Comparison of ENCODE assay signal across 1 cellular context in the genomic region with DNA sequence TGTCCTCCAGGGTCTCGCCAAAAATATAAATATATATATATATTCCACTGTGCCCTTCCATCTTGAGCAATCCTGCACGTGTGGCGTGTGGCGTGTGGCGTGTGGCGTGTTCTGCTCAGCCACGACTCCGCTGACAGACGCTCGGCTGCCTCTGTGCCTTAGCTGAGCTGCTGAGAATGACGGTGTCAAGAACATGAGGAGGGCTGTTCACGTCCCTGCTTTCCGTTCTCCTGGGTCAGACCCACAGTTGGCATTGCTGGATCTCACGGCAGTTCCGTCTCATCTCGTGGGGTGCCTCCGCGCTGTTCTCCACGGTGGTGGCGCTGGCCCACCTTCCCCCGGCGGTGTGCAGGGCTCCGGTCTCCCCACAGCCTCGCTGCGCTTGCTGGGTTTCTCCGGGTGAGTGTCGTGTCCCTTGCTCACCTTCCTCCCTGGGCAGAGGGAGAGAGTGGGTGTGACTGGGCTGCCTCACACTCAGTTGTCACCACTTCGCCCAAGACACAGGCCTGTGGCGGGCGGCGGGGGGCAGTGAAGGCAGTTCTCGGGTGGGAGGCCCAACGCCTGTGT.
TF ChIP-seq lines count a peak whose summit lies in the region.

No MANE protein-coding gene starts in this region.

TF ChIP-seq in GM23338, 12 proteins besides CTCF, POLR2A, EP300 and RAD21 (continued from another document):
- TF ChIP-seq, protein P1, sequence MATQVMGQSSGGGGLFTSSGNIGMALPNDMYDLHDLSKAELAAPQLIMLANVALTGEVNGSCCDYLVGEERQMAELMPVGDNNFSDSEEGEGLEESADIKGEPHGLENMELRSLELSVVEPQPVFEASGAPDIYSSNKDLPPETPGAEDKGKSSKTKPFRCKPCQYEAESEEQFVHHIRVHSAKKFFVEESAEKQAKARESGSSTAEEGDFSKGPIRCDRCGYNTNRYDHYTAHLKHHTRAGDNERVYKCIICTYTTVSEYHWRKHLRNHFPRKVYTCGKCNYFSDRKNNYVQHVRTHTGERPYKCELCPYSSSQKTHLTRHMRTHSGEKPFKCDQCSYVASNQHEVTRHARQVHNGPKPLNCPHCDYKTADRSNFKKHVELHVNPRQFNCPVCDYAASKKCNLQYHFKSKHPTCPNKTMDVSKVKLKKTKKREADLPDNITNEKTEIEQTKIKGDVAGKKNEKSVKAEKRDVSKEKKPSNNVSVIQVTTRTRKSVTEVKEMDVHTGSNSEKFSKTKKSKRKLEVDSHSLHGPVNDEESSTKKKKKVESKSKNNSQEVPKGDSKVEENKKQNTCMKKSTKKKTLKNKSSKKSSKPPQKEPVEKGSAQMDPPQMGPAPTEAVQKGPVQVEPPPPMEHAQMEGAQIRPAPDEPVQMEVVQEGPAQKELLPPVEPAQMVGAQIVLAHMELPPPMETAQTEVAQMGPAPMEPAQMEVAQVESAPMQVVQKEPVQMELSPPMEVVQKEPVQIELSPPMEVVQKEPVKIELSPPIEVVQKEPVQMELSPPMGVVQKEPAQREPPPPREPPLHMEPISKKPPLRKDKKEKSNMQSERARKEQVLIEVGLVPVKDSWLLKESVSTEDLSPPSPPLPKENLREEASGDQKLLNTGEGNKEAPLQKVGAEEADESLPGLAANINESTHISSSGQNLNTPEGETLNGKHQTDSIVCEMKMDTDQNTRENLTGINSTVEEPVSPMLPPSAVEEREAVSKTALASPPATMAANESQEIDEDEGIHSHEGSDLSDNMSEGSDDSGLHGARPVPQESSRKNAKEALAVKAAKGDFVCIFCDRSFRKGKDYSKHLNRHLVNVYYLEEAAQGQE (IDR thresholded peaks at IDR 0.05; ENCODE audit: unreplicated experiment) = no peak
- TF ChIP-seq ZNF331 (CRISPR knock-in tag; IDR thresholded peaks at IDR 0.05; ENCODE audit: low read depth) = no peak
- TF ChIP-seq EZH2 (IDR thresholded peaks at IDR 0.05; ENCODE audit: low read depth, unreplicated experiment) = no peak
- no peak for TF ChIP-seq ZNF462 (CRISPR knock-in tag; IDR thresholded peaks at IDR 0.05)
- TF ChIP-seq JUNB (IDR thresholded peaks at IDR 0.05; ENCODE audit: unreplicated experiment) = no peak
- no peak for TF ChIP-seq POLR2AphosphoS5 (IDR thresholded peaks at IDR 0.05; ENCODE audit: low read depth)
TF ChIP-seq in GM23338: peak in this region for 0.
